In the genomic region with DNA sequence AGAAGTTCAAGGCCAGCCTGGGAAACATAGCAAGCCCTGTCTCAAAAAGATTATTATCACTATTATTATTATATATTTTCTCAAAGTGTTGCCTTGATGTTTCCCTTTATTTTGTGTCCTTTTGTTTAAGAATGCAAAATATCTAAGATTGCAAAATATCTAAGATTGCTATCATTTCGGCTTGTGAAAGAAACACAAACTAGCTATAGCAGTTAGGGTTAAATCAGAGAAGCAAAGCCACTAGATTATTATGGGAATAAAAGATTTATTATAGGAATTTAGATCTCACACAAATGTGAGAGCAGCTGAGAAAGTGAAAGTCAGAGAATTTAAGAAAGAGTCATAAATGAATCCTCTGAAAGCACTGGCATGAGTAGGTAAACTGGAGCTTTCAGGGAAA, we compare ENCODE assay signal across 22 cellular contexts.
"Had no signal": no experiment of that assay in that cellular context is flagged by ENCODE, and none has a peak within 500 bp of the region (broad histone marks: within the 10 kb centered on the region; RNA-seq: fewer than 3 reads in every experiment).

No MANE protein-coding gene starts in this region.

- H3K79me2 ChIP-seq: hepatocyte had no signal

- DNase-seq: effector CD4-positive, alpha-beta T cell; endodermal cell; erythroblast; foreskin melanocyte; head of caudate nucleus; kidney glomerular epithelial cell; naive thymus-derived CD8-positive, alpha-beta T cell; sigmoid colon; small intestine; stimulated activated CD4-positive, alpha-beta T cell treated with anti-CD3 and anti-CD28 coated beads, Interleukin-12 subunit alpha, Interleukin-12 subunit beta, amount 100 ng/mL, for 4 hours; stimulated activated naive CD4-positive, alpha-beta T cell; stomach; substantia nigra; thyroid gland; upper lobe of left lung; uterus had no signal

- H3K4me3 Mint-ChIP-seq: endodermal cell; naive thymus-derived CD8-positive, alpha-beta T cell had no signal

- FAIRE-seq: endothelial cell of umbilical vein, islet of Langerhans, small intestine had no signal

- H3K27ac ChIP-seq: coronary artery, hepatocyte, neutrophil, right atrium auricular region, sigmoid colon, stomach, upper lobe of left lung, uterus had no signal

- H3K36me3 ChIP-seq: neutrophil, right atrium auricular region, sigmoid colon, stomach, thyroid gland, upper lobe of left lung, uterus had no signal

- H3K4me1 ChIP-seq: right atrium auricular region, upper lobe of left lung, uterus had no signal

- H3K9me3 Mint-ChIP-seq: endodermal cell; naive thymus-derived CD8-positive, alpha-beta T cell had no signal

- H3K4me3 ChIP-seq: coronary artery, hepatocyte, right atrium auricular region, sigmoid colon, stomach, thyroid gland, upper lobe of left lung, uterus had no signal

- H3K9me3 ChIP-seq: neutrophil, right atrium auricular region, sigmoid colon, stomach, thyroid gland, upper lobe of left lung, uterus had no signal

- H2AFZ ChIP-seq: hepatocyte had no signal

- H3K4me2 ChIP-seq: hepatocyte had no signal

- H3K27ac Mint-ChIP-seq: naive thymus-derived CD8-positive, alpha-beta T cell had no signal

- H3K27me3 ChIP-seq: hepatocyte, right atrium auricular region, sigmoid colon, stomach, thyroid gland, upper lobe of left lung, uterus had no signal

- H3K36me3 Mint-ChIP-seq: naive thymus-derived CD8-positive, alpha-beta T cell had no signal
